Comparison of ENCODE assay signal across 13 cellular contexts in the genomic region with DNA sequence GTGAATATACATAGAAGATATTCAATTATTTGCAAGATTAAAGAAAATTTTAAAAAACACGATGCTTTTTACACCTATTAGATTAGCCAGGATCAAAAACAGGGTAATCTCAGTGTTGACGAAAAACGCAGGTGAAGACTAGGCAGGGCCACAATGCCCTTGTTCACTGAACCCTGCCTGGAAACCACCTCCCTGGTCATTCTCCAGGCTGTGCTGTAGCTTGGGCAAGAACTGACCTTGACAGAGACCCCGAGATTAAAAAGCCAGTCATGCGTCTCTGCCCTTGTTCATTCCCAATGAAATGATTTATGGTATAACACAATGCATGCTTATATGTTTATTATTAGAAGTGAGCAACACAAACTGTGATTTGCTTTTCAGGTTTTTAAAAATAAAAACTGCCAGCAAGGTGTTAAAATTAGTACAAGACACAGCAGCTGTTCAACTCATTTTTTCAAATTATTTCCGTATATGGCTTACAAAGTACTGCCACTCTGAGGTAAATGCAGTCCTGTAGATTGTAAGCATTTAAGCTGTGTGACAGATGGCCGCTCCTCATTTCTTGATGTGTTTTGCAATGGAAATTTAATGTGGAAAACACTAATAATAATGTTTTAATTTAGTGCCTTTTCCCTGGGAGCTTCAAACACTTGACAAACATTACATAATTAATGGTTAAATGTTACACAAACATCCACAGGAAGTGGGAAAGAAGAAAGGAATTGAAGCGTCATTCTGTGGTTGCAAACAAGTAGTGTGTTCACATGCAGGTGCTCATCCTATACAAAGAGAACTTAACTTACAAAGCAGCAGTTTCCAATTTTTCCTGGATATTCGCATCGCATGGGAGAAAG.
DNase-seq lines count a peak whose midpoint lies in the region; ATAC-seq and TF ChIP-seq lines count a peak whose summit lies in the region.
"Had no signal": no experiment of that assay in that cellular context is flagged by ENCODE, and none has a peak within 500 bp of the region (broad histone marks: within the 10 kb centered on the region; RNA-seq: fewer than 3 reads in every experiment).

No MANE protein-coding gene starts in this region.

- H3K27me3 ChIP-seq in tibial artery (no peaks in the 10 kb centered on the region), heart left ventricle (no peaks in the 10 kb centered on the region)
- H3K27me3 ChIP-seq: BE2C, body of pancreas had no signal

- H3K36me3 ChIP-seq in tibial artery (no peaks in the 10 kb centered on the region), heart left ventricle (no peaks in the 10 kb centered on the region)
- H3K36me3 ChIP-seq: BE2C had no signal

- H3K9me3 ChIP-seq in tibial artery, result no peaks in the 10 kb centered on the region
- H3K9me3 ChIP-seq in heart left ventricle, result no peaks in the 10 kb centered on the region
- H3K9me3 ChIP-seq: BE2C, body of pancreas, psoas muscle had no signal

- H3K27ac Mint-ChIP-seq in activated T-helper 1 cell treated with anti-CD3 and anti-CD28 coated beads, Interleukin-12 subunit alpha, Interleukin-12 subunit beta, Interleukin-2, Interleukin-4 antibody, amounts not matched to agents 30 ng/mL and 10 ng/mL and 1 ng/mL, durations not matched to agents 14 hours and 24 hours and 36 hours, result peak overlapping the region; percentile 77

- DNase-seq in A172 (ENCODE audit: low spot score) (peak; percentile 14), D341Med (ENCODE audit: low spot score) (peak; percentile 6), tibial artery (no peak), heart left ventricle (no peak), head of caudate nucleus (no peak)
- DNase-seq in activated T-helper 1 cell treated with anti-CD3 and anti-CD28 coated beads, Interleukin-12 subunit alpha, Interleukin-12 subunit beta, Interleukin-2, Interleukin-4 antibody, amounts not matched to agents 30 ng/mL and 10 ng/mL and 1 ng/mL, durations not matched to agents 14 hours and 24 hours and 36 hours (ENCODE audit: low spot score), result no peak
- DNase-seq: BE2C, dermis blood vessel endothelial cell, NCI-H526 treated with DMSO at 0.1 percent for 48 hours, psoas muscle had no signal

- no peaks in the 10 kb centered on the region for H3K36me3 Mint-ChIP-seq in activated T-helper 1 cell treated with anti-CD3 and anti-CD28 coated beads, Interleukin-12 subunit alpha, Interleukin-12 subunit beta, Interleukin-2, Interleukin-4 antibody, amounts not matched to agents 30 ng/mL and 10 ng/mL and 1 ng/mL, durations not matched to agents 14 hours and 24 hours and 36 hours (ENCODE audit: low read depth)
- H3K36me3 Mint-ChIP-seq: naive thymus-derived CD8-positive, alpha-beta T cell had no signal

- H3K4me1 ChIP-seq in tibial artery (no peaks in the 10 kb centered on the region), heart left ventricle (no peaks in the 10 kb centered on the region)
- H3K4me1 ChIP-seq: BE2C, body of pancreas, psoas muscle had no signal

- H3K4me3 ChIP-seq in tibial artery, result no peak overlapping the region
- H3K4me3 ChIP-seq in heart left ventricle, result no peak overlapping the region
- H3K4me3 ChIP-seq: body of pancreas, psoas muscle had no signal

- intact Hi-C loops in activated T-helper 1 cell treated with anti-CD3 and anti-CD28 coated beads, Interleukin-12 subunit alpha, Interleukin-12 subunit beta, Interleukin-2, Interleukin-4 antibody, amounts not matched to agents 30 ng/mL and 10 ng/mL and 1 ng/mL, durations not matched to agents 14 hours and 24 hours and 36 hours (cut with micrococcal nuclease), result no loop called here
- intact Hi-C loops in tibial artery (cut with DNase I; ENCODE audit: low total_unique reads) (no loop called here), heart left ventricle (cut with DNase I) (no loop called here), head of caudate nucleus (cut with DNase I) (no loop called here)

- H3K9me3 Mint-ChIP-seq in activated T-helper 1 cell treated with anti-CD3 and anti-CD28 coated beads, Interleukin-12 subunit alpha, Interleukin-12 subunit beta, Interleukin-2, Interleukin-4 antibody, amounts not matched to agents 30 ng/mL and 10 ng/mL and 1 ng/mL, durations not matched to agents 14 hours and 24 hours and 36 hours, result no peaks in the 10 kb centered on the region
- H3K9me3 Mint-ChIP-seq: naive thymus-derived CD8-positive, alpha-beta T cell had no signal

- TF ChIP-seq POLR2A in heart left ventricle (IDR thresholded peaks at IDR 0.05), result no peak

- WGBS in heart left ventricle, 4 donors, result 58 to 65% methylated on average over 10 of the region's 10 CpGs; no CpG with 5 or more reads in 2 of the 4 donors

- ATAC-seq in HG02798 (IDR thresholded peaks at IDR 0.05; ENCODE audit: poor library complexity, unreplicated experiment), result peak; percentile 66
- ATAC-seq in heart left ventricle, result no peak
- ATAC-seq: body of pancreas, psoas muscle had no signal

- TF ChIP-seq CTCF in tibial artery (IDR thresholded peaks at IDR 0.05) (no peak), heart left ventricle (IDR thresholded peaks at IDR 0.05) (no peak)

- no peaks in the 10 kb centered on the region for H3K27me3 Mint-ChIP-seq in activated T-helper 1 cell treated with anti-CD3 and anti-CD28 coated beads, Interleukin-12 subunit alpha, Interleukin-12 subunit beta, Interleukin-2, Interleukin-4 antibody, amounts not matched to agents 30 ng/mL and 10 ng/mL and 1 ng/mL, durations not matched to agents 14 hours and 24 hours and 36 hours (ENCODE audit: insufficient read depth)
- H3K27me3 Mint-ChIP-seq: naive thymus-derived CD8-positive, alpha-beta T cell had no signal

- H3K4me1 Mint-ChIP-seq in activated T-helper 1 cell treated with anti-CD3 and anti-CD28 coated beads, Interleukin-12 subunit alpha, Interleukin-12 subunit beta, Interleukin-2, Interleukin-4 antibody, amounts not matched to agents 30 ng/mL and 10 ng/mL and 1 ng/mL, durations not matched to agents 14 hours and 24 hours and 36 hours (ENCODE audit: low read depth), result peaks cover 9% of the 10 kb centered on the region

- peak overlapping the region; percentile 75 for H3K4me3 Mint-ChIP-seq in activated T-helper 1 cell treated with anti-CD3 and anti-CD28 coated beads, Interleukin-12 subunit alpha, Interleukin-12 subunit beta, Interleukin-2, Interleukin-4 antibody, amounts not matched to agents 30 ng/mL and 10 ng/mL and 1 ng/mL, durations not matched to agents 14 hours and 24 hours and 36 hours

- H3K27ac ChIP-seq in tibial artery, result no peak overlapping the region
- no peak overlapping the region for H3K27ac ChIP-seq in heart left ventricle
- H3K27ac ChIP-seq: body of pancreas, psoas muscle had no signal

Comparison
In these comparisons a context has a peak if more than half of its experiments do, and no peak if none do; other contexts are left out.
1. DNase-seq: peak in A172 (single experiment) and D341Med (single experiment); none in activated T-helper 1 cell treated with anti-CD3 and anti-CD28 coated beads, Interleukin-12 subunit alpha, Interleukin-12 subunit beta, Interleukin-2, Interleukin-4 antibody, amounts not matched to agents 30 ng/mL and 10 ng/mL and 1 ng/mL, durations not matched to agents 14 hours and 24 hours and 36 hours (single experiment), tibial artery (0 of 2), heart left ventricle (0 of 5) and head of caudate nucleus (0 of 42).